ENCODE assay signal across 1 cellular context in genomic region chr17:8791248-8791909, GRCh38.
TF ChIP-seq lines count a peak whose summit lies in the region.

No MANE protein-coding gene starts in this region.

TF ChIP-seq in GM23338, 12 proteins besides CTCF, POLR2A, EP300 and RAD21:
- TF ChIP-seq ZNF462 (CRISPR knock-in tag; IDR thresholded peaks at IDR 0.05) (no peak), STAT1 (IDR thresholded peaks at IDR 0.05; ENCODE audit: unreplicated experiment) (no peak), ZNF114 (CRISPR knock-in tag; IDR thresholded peaks at IDR 0.05) (no peak), ZNF331 (CRISPR knock-in tag; IDR thresholded peaks at IDR 0.05; ENCODE audit: low read depth) (no peak), REST (IDR thresholded peaks at IDR 0.05; ENCODE audit: unreplicated experiment) (no peak), EZH2 (IDR thresholded peaks at IDR 0.05; ENCODE audit: low read depth, unreplicated experiment) (no peak), JUNB (IDR thresholded peaks at IDR 0.05; ENCODE audit: unreplicated experiment) (no peak), EZH2phosphoT487 (IDR thresholded peaks at IDR 0.05; ENCODE audit: unreplicated experiment) (no peak), POLR2AphosphoS5 (IDR thresholded peaks at IDR 0.05; ENCODE audit: low read depth) (no peak), NANOG (IDR thresholded peaks at IDR 0.05; ENCODE audit: borderline replicate concordance) (no peak), CREB1 (CRISPR knock-in tag; IDR thresholded peaks at IDR 0.05; ENCODE audit: low read depth) (no peak)
- TF ChIP-seq, protein P1, sequence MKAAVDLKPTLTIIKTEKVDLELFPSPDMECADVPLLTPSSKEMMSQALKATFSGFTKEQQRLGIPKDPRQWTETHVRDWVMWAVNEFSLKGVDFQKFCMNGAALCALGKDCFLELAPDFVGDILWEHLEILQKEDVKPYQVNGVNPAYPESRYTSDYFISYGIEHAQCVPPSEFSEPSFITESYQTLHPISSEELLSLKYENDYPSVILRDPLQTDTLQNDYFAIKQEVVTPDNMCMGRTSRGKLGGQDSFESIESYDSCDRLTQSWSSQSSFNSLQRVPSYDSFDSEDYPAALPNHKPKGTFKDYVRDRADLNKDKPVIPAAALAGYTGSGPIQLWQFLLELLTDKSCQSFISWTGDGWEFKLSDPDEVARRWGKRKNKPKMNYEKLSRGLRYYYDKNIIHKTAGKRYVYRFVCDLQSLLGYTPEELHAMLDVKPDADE (IDR thresholded peaks at IDR 0.05), result no peak
